ENCODE assay signal across 12 cellular contexts in the genomic region with DNA sequence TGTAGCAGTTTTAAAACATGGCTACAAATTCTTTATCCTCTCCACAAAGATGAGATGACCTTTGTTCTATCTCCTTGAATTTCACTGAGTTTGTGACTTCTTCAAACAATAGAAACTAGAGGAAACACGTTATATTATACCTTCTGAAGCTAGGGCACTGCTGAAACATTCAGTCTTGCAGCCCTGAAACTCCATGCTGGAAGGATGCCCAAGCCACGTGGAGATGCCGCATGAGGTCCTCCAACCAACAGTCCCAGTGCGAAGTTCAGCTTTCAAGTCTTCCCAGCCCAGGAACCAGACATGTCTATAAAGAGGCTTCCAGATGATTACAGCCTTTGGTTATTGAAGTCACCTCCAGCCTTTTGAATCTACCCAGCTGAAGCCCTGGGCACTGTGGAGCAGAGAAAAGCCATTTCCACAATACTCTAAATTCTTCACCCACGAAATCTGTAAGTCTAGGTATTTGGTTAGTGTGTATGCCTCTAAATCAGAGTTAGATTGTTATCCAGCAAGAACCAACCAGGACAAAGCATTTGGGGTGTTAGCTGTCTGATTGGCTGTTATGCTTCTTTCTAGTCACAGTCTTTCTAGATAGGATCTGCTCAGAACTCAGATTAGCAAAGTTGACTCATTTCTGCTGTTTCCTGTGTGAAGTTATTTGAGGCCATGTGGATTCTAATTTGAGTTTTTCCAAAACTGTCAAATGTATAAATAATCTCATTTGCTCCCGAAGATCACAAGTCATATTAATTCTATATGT.
DNase-seq lines count a peak whose midpoint lies in the region; ATAC-seq and TF ChIP-seq lines count a peak whose summit lies in the region.
"Had no signal": no experiment of that assay in that cellular context is flagged by ENCODE, and none has a peak within 500 bp of the region (broad histone marks: within the 10 kb centered on the region; RNA-seq: fewer than 3 reads in every experiment).

No MANE protein-coding gene starts in this region.

- no peaks in the 10 kb centered on the region for H3K9me3 Mint-ChIP-seq in WTC11

- no peaks in the 10 kb centered on the region for H3K27me3 Mint-ChIP-seq in WTC11 (ENCODE audit: low read depth)

- H3K9me3 ChIP-seq in mesodermal cell (ENCODE audit: control insufficient read depth, low read length) (peaks cover 4% of the 10 kb centered on the region), WERI-Rb-1 (ENCODE audit: severe bottlenecking) (no peaks in the 10 kb centered on the region)
- H3K9me3 ChIP-seq: stomach had no signal

- POLR2A ChIA-PET in WTC11 (lab: Charles Lee), result no interaction called here

- no peak overlapping the region for H3K4me3 Mint-ChIP-seq in WTC11

- ATAC-seq in HG02852 (IDR thresholded peaks at IDR 0.05; ENCODE audit: unreplicated experiment) (peak; percentile 54), HG03196 (IDR thresholded peaks at IDR 0.05; ENCODE audit: unreplicated experiment) (no peak), left colon (no peak), WTC11 (no peak)

- intact Hi-C loops in left colon (cut with DNase I, micrococcal nuclease), result no loop called here

- TF ChIP-seq CTCF in WERI-Rb-1 (IDR thresholded peaks at IDR 0.05; ENCODE audit: low read depth, low read length) (no peak), WTC11 (IDR thresholded peaks at IDR 0.05) (no peak)

- CTCF ChIA-PET in WTC11 (lab: Charles Lee), result no interaction called here

- 93 to 95% methylated on average over 3 to 4 of the region's 6 CpGs for WGBS in mesodermal cell (ENCODE audit: insufficient coverage in 2 of 2), 2 experiments

- H3K36me3 Mint-ChIP-seq in WTC11, result no peaks in the 10 kb centered on the region

- no peaks in the 10 kb centered on the region for H3K36me3 ChIP-seq in mesodermal cell (ENCODE audit: control insufficient read depth, insufficient read depth, low read length)
- H3K36me3 ChIP-seq in WERI-Rb-1, result no peaks in the 10 kb centered on the region
- H3K36me3 ChIP-seq: stomach had no signal

- peaks cover 4% of the 10 kb centered on the region; the same call in 1 of the 2 replicates for H3K4me1 Mint-ChIP-seq in WTC11

- H3K4me1 ChIP-seq in mesodermal cell (ENCODE audit: control insufficient read depth, insufficient read depth, low read length, poor library complexity, severe bottlenecking), result peaks cover 17% of the 10 kb centered on the region

- H3K27ac Mint-ChIP-seq in WTC11, result no peak overlapping the region

- H3K27ac ChIP-seq in mesodermal cell (ENCODE audit: low read depth, low read length, severe bottlenecking), result peak overlapping the region; percentile 48
- H3K27ac ChIP-seq in WERI-Rb-1, result no peak overlapping the region
- H3K27ac ChIP-seq: SK-N-MC, stomach had no signal

- H3K27me3 ChIP-seq in WERI-Rb-1 (ENCODE audit: insufficient read depth, low read depth, severe bottlenecking), result peaks cover 42% of the 10 kb centered on the region
- H3K27me3 ChIP-seq: stomach had no signal

- DNase-seq in GM03348 (ENCODE audit: low spot score), result peak; percentile 82
- DNase-seq in RPMI8226, result peak; percentile 70
- no peak for DNase-seq in WERI-Rb-1
- DNase-seq in left colon, result no peak
- no peak for DNase-seq in WTC11 (ENCODE audit: low spot score)
- DNase-seq: activated T-cell treated with anti-CD3 and anti-CD28 coated beads, Interleukin-2, amount 50 U/mL, for 1 hour; NCI-H1694; stomach had no signal

- H3K4me3 ChIP-seq in mesodermal cell (ENCODE audit: extremely low read depth, insufficient read depth, low read length, poor library complexity, severe bottlenecking) (no peak overlapping the region), WERI-Rb-1 (ENCODE audit: low read depth, low read length) (no peak overlapping the region)
- H3K4me3 ChIP-seq: SK-N-MC, stomach had no signal

TF ChIP-seq in WTC11, 78 proteins besides CTCF, POLR2A, EP300 and RAD21:
- TF ChIP-seq, protein P1, sequence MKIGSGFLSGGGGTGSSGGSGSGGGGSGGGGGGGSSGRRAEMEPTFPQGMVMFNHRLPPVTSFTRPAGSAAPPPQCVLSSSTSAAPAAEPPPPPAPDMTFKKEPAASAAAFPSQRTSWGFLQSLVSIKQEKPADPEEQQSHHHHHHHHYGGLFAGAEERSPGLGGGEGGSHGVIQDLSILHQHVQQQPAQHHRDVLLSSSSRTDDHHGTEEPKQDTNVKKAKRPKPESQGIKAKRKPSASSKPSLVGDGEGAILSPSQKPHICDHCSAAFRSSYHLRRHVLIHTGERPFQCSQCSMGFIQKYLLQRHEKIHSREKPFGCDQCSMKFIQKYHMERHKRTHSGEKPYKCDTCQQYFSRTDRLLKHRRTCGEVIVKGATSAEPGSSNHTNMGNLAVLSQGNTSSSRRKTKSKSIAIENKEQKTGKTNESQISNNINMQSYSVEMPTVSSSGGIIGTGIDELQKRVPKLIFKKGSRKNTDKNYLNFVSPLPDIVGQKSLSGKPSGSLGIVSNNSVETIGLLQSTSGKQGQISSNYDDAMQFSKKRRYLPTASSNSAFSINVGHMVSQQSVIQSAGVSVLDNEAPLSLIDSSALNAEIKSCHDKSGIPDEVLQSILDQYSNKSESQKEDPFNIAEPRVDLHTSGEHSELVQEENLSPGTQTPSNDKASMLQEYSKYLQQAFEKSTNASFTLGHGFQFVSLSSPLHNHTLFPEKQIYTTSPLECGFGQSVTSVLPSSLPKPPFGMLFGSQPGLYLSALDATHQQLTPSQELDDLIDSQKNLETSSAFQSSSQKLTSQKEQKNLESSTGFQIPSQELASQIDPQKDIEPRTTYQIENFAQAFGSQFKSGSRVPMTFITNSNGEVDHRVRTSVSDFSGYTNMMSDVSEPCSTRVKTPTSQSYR (CRISPR knock-in tag; IDR thresholded peaks at IDR 0.05), result no peak
- TF ChIP-seq CREB1 (CRISPR knock-in tag; IDR thresholded peaks at IDR 0.05), result no peak
- no peak for TF ChIP-seq ZNF138 (CRISPR knock-in tag; conservative IDR thresholded peaks at IDR 0.05)
- no peak for TF ChIP-seq GABPB1 (CRISPR knock-in tag; IDR thresholded peaks at IDR 0.05)
- TF ChIP-seq, protein P2, sequence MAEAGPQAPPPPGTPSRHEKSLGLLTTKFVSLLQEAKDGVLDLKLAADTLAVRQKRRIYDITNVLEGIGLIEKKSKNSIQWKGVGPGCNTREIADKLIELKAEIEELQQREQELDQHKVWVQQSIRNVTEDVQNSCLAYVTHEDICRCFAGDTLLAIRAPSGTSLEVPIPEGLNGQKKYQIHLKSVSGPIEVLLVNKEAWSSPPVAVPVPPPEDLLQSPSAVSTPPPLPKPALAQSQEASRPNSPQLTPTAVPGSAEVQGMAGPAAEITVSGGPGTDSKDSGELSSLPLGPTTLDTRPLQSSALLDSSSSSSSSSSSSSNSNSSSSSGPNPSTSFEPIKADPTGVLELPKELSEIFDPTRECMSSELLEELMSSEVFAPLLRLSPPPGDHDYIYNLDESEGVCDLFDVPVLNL (CRISPR knock-in tag; IDR thresholded peaks at IDR 0.05; ENCODE audit: borderline replicate concordance, low read depth), result no peak
- no peak for TF ChIP-seq IRF2 (CRISPR knock-in tag; IDR thresholded peaks at IDR 0.05; ENCODE audit: borderline replicate concordance, low read depth)
- TF ChIP-seq ZNF232 (CRISPR knock-in tag; IDR thresholded peaks at IDR 0.05), result no peak

Comparison
In these comparisons a context has a peak if more than half of its experiments do, and no peak if none do; other contexts are left out.
1. DNase-seq: peak in GM03348 (single experiment) and RPMI8226 (single experiment); none in WERI-Rb-1 (single experiment), left colon (0 of 2) and WTC11 (single experiment).